Comparison of ENCODE assay signal across 17 cellular contexts in genomic region chr2:164928101-164928673, GRCh38. TPM values are rescaled to one million over a fixed set of nuclear protein-coding genes. Genes with fewer than 3 reads are reported as not detected.
DNase-seq lines count a peak whose midpoint lies in the region; ATAC-seq, FAIRE-seq and TF ChIP-seq lines count a peak whose summit lies in the region.
"Had no signal": no experiment of that assay in that cellular context is flagged by ENCODE, and none has a peak within 500 bp of the region (broad histone marks: within the 10 kb centered on the region; RNA-seq: fewer than 3 reads in every experiment).

No MANE protein-coding gene starts in this region.

- H3K79me2 ChIP-seq in HepG2 (ENCODE audit: insufficient read depth, low read length) = peaks cover 2% of the 10 kb centered on the region

- H3K4me1 ChIP-seq in HepG2 (ENCODE audit: insufficient read depth, low read length) (peaks cover 9% of the 10 kb centered on the region), right lobe of liver (no peaks in the 10 kb centered on the region), left lung (no peaks in the 10 kb centered on the region)

- POLR2A ChIA-PET in HepG2 (lab: Yijun Ruan, JAX) = no interaction called here

- TF ChIP-seq EP300 in HepG2 (IDR thresholded peaks at IDR 0.05; ENCODE audit: low read depth in 2 of 2, low read length in 2 of 2) (no peak), HepG2 (CRISPR knock-in tag; IDR thresholded peaks at IDR 0.05; ENCODE audit: borderline replicate concordance) (no peak)

- H3K36me3 ChIP-seq in HepG2 (replicated peaks in 1 of 2; ENCODE audit: control insufficient read depth in 1 of 2, insufficient read depth in 2 of 2, low read length in 2 of 2) (no peaks in the 10 kb centered on the region), right lobe of liver (no peaks in the 10 kb centered on the region), left lung (no peaks in the 10 kb centered on the region)
- H3K36me3 ChIP-seq: BLaER1 treated with 17β-estradiol and CSF1 and Interleukin-3, amounts not matched to agents 10 nM and 100 nM had no signal

- DNase-seq in HepG2 (ENCODE audit: low spot score) (no peak), right lobe of liver (no peak), SK-MEL-5 (ENCODE audit: low read depth, low spot score) (peak; percentile 37), foreskin melanocyte (peak; percentile 89), left lung (no peak), NCI-H1436 treated with DMSO at 0.1 percent for 48 hours (lab: John Stamatoyannopoulos, UW) (no peak), NCI-H2196 treated with DMSO at 0.1 percent for 48 hours (lab: John Stamatoyannopoulos, UW; ENCODE audit: unreplicated experiment) (no peak)
- DNase-seq: AML-193; Calu3; CD4-positive, CD25-positive, alpha-beta regulatory T cell; DMS 273 treated with DMSO at 0.1 percent for 48 hours had no signal

- no peaks in the 10 kb centered on the region for H4K20me1 ChIP-seq in HepG2 (ENCODE audit: insufficient read depth, low read length)
- H4K20me1 ChIP-seq: BLaER1 treated with 17β-estradiol and CSF1 and Interleukin-3, amounts not matched to agents 10 nM and 100 nM had no signal

- no peak overlapping the region for H3K4me3 ChIP-seq in HepG2 (replicated peaks in 1 of 3; ENCODE audit: insufficient read depth in 1 of 3, low read depth in 2 of 3, low read length in 3 of 3)
- no peak overlapping the region for H3K4me3 ChIP-seq in right lobe of liver
- H3K4me3 ChIP-seq in left lung = no peak overlapping the region
- H3K4me3 ChIP-seq: BLaER1 treated with 17β-estradiol and CSF1 and Interleukin-3, amounts not matched to agents 10 nM and 100 nM had no signal

- CTCF ChIA-PET in HepG2 (lab: Yijun Ruan, JAX; ENCODE audit: low intra/inter-chr PET ratio, low total read pairs) = no interaction called here

- in situ Hi-C loops in HepG2 (cut with HindIII; ENCODE audit: extremely low pct_ligation_motif_present, low pct_unique_long_range_greater_than_20kb) (no loop called here), SK-MEL-5 (cut with HindIII; ENCODE audit: low pct_unique_long_range_greater_than_20kb, low sequenced_read_pairs) (no loop called here)

- H3K27me3 ChIP-seq in HepG2 (ENCODE audit: control insufficient read depth in 1 of 2, insufficient read depth in 2 of 2, low read length in 2 of 2) (no peaks in the 10 kb centered on the region), right lobe of liver (no peaks in the 10 kb centered on the region), left lung (no peaks in the 10 kb centered on the region)
- H3K27me3 ChIP-seq: BLaER1 treated with 17β-estradiol and CSF1 and Interleukin-3, amounts not matched to agents 10 nM and 100 nM had no signal

- no peak overlapping the region for H3K9ac ChIP-seq in HepG2 (ENCODE audit: insufficient read depth, low read depth, low read length)
- H3K9ac ChIP-seq: BLaER1 treated with 17β-estradiol and CSF1 and Interleukin-3, amounts not matched to agents 10 nM and 100 nM had no signal

- no peak for ATAC-seq in HepG2
- no peak for ATAC-seq in right lobe of liver
- no peak for ATAC-seq in left lung
- ATAC-seq in HG03159 (IDR thresholded peaks at IDR 0.05; ENCODE audit: unreplicated experiment) = no peak

- peaks cover 9% of the 10 kb centered on the region; the same call in 1 of the 2 replicates for H3K9me3 ChIP-seq in HepG2 (ENCODE audit: low read length)
- H3K9me3 ChIP-seq in right lobe of liver = no peaks in the 10 kb centered on the region
- no peaks in the 10 kb centered on the region for H3K9me3 ChIP-seq in left lung

- H2AFZ ChIP-seq in HepG2 (ENCODE audit: low read length) = no peak overlapping the region

- no TSS peak for BruUV-seq in HepG2 (replicated peaks; lab: Mats Ljungman, UMichigan)

- FAIRE-seq in HepG2 (lab: Jason Lieb, UNC) = no peak
- FAIRE-seq: H54, HTR-8/SVneo had no signal

- no peak for TF ChIP-seq CTCF in HepG2 (CRISPR knock-in tag; IDR thresholded peaks at IDR 0.05)
- TF ChIP-seq CTCF in right lobe of liver (IDR thresholded peaks at IDR 0.05) = no peak
- TF ChIP-seq CTCF in left lung (IDR thresholded peaks at IDR 0.05) = no peak

- TF ChIP-seq POLR2A in HepG2 (IDR thresholded peaks at IDR 0.05; ENCODE audit: insufficient read depth in 1 of 2, low read depth in 2 of 2, low read length in 2 of 2) = no peak
- no peak for TF ChIP-seq POLR2A in right lobe of liver (IDR thresholded peaks at IDR 0.05)

- TF ChIP-seq RAD21 in HepG2 (CRISPR knock-in tag; IDR thresholded peaks at IDR 0.05) = no peak

- no peak overlapping the region for H3K27ac ChIP-seq in HepG2 (ENCODE audit: extremely low read length, insufficient read depth, low read length)
- H3K27ac ChIP-seq in right lobe of liver = no peak overlapping the region
- H3K27ac ChIP-seq in left lung = no peak overlapping the region
- H3K27ac ChIP-seq: 22Rv1; BLaER1 treated with 17β-estradiol and CSF1 and Interleukin-3, amounts not matched to agents 10 nM and 100 nM had no signal

- H3K4me2 ChIP-seq in HepG2 (ENCODE audit: low read depth, low read length) = no peak overlapping the region
- H3K4me2 ChIP-seq: BLaER1 treated with 17β-estradiol and CSF1 and Interleukin-3, amounts not matched to agents 10 nM and 100 nM had no signal

- intact Hi-C loops in HepG2 (cut with micrococcal nuclease; ENCODE audit: unreplicated experiment) (no loop called here), right lobe of liver (cut with DNase I) (no loop called here), left lung (cut with DNase I) (no loop called here)

TF ChIP-seq in HepG2, 621 proteins besides CTCF, POLR2A, EP300 and RAD21:
- no peak for TF ChIP-seq TEF (CRISPR knock-in tag; IDR thresholded peaks at IDR 0.05)
- TF ChIP-seq E2F5 (CRISPR knock-in tag; conservative IDR thresholded peaks at IDR 0.05) = no peak
- TF ChIP-seq MAFK (conservative IDR thresholded peaks at IDR 0.05 in 1 of 2, IDR thresholded peaks at IDR 0.05 in 1 of 2; ENCODE audit: low read length in 2 of 2) = peak; percentile 96 to 97
- no peak for TF ChIP-seq ZNF629 (CRISPR knock-in tag; conservative IDR thresholded peaks at IDR 0.05)
- peak; percentile 94 for TF ChIP-seq MAFF (IDR thresholded peaks at IDR 0.05; ENCODE audit: low read depth, low read length)
- TF ChIP-seq NFE2L2 (IDR thresholded peaks at IDR 0.05; ENCODE audit: low read length) = 0 out of 2 replicates have a peak, but pooled peaks have one; percentile 35
- no peak for TF ChIP-seq ZBTB1 (CRISPR knock-in tag; IDR thresholded peaks at IDR 0.05; ENCODE audit: borderline replicate concordance)

RNA-seq across cellular contexts. Expression of gene SLC38A11, which starts 27.1 kb away (rescaled TPM):
- 9.2 and 14.0 TPM in 2 replicates for total RNA-seq in HepG2 (2016; rRNA removed; fragmentation: Illumina TruSeq; extraction: Trizol)
- 7.5 and 10.8 TPM in 2 replicates for total RNA-seq in HepG2 (2016; cell fraction: cytosol; rRNA removed; fragmentation: Illumina TruSeq; extraction: Trizol; ENCODE audit: low read depth)
- 10.8 and 11.2 TPM in 2 replicates for total RNA-seq in HepG2 (2016; cell fraction: insoluble cytoplasmic fraction; rRNA removed; fragmentation: Illumina TruSeq; extraction: Trizol)
- total RNA-seq in HepG2 (2016; cell fraction: membrane; rRNA removed; fragmentation: Illumina TruSeq; extraction: Trizol) = 8.8 and 10.3 TPM in 2 replicates
- 23.6 and 26.3 TPM in 2 replicates for total RNA-seq in HepG2 (2016; cell fraction: nucleus; rRNA removed; fragmentation: Illumina TruSeq; extraction: Trizol)
- 9.0 and 14.3 TPM in 2 replicates for polyA plus RNA-seq in HepG2 (2011; rRNA removed)
- 4.6 and 5.6 TPM in 2 replicates for polyA plus RNA-seq in HepG2 (2011; cell fraction: cytosol; rRNA removed)
- polyA plus RNA-seq in HepG2 (2011; cell fraction: nucleus; rRNA removed) = 15.7 and 18.0 TPM in 2 replicates
- 11.1 and 18.8 TPM in 2 replicates for polyA plus RNA-seq in HepG2 (2012)
- 1.8 and 2.2 TPM in 2 replicates for polyA plus RNA-seq in HepG2 (2016; cell fraction: cytosol; fragmentation: Illumina TruSeq; extraction: Trizol; ENCODE audit: low read depth)
- 7.5 and 13.3 TPM in 2 replicates for polyA plus RNA-seq in HepG2 (2016; cell fraction: insoluble cytoplasmic fraction; fragmentation: Illumina TruSeq; extraction: Trizol; ENCODE audit: low read depth)
- polyA plus RNA-seq in HepG2 (2016; cell fraction: membrane; fragmentation: Illumina TruSeq; extraction: Trizol; ENCODE audit: low read depth) = 1.5 and 3.0 TPM in 2 replicates
- polyA plus RNA-seq in HepG2 (2016; cell fraction: nucleus; fragmentation: Illumina TruSeq; extraction: Trizol; ENCODE audit: insufficient read depth, low read depth) = 29.4 and 32.8 TPM in 2 replicates
- 10.0 TPM in 1 of 2 replicates, not detected in the other for polyA minus RNA-seq in HepG2 (2011; rRNA and poly(A)+ RNA removed; ENCODE audit: low replicate concordance)
- polyA minus RNA-seq in HepG2 (2011; cell fraction: cytosol; rRNA and poly(A)+ RNA removed) = 5.0 and 5.3 TPM in 2 replicates
- polyA minus RNA-seq in HepG2 (2011; cell fraction: nucleus; rRNA and poly(A)+ RNA removed) = 27.4 and 31.1 TPM in 2 replicates
- total RNA-seq in right lobe of liver = 1 to 10 TPM in 5 of 6 experiments, under 1 TPM in 1; 0.58 to 3.6 (median 2.1) TPM
- total RNA-seq in SK-MEL-5 (2014; rRNA removed; shearing (Covaris generic)) = not detected in 2 replicates
- polyA plus RNA-seq in SK-MEL-5 (2015; cell fraction: cytosol; rRNA removed) = not detected in 2 replicates
- 0.19 and 0.45 TPM in 2 replicates for polyA plus RNA-seq in SK-MEL-5 (2015; cell fraction: nucleus; rRNA removed)
- total RNA-seq in left lung = under 1 TPM; 0.29 to 0.63 TPM
- total RNA-seq: CD4-positive, CD25-positive, alpha-beta regulatory T cell; Daoy had no signal
- polyA plus RNA-seq: CD4-positive, CD25-positive, alpha-beta regulatory T cell had no signal

Comparison
In these comparisons a context has a peak if more than half of its experiments do, and no peak if none do; other contexts are left out.
1. DNase-seq: peak in SK-MEL-5 (single experiment) and foreskin melanocyte (single experiment); none in HepG2 (single experiment), right lobe of liver (0 of 3), left lung (0 of 2), NCI-H1436 treated with DMSO at 0.1 percent for 48 hours (single experiment) and NCI-H2196 treated with DMSO at 0.1 percent for 48 hours (single experiment).